ENCODE assay signal across 1 cellular context in the genomic region with DNA sequence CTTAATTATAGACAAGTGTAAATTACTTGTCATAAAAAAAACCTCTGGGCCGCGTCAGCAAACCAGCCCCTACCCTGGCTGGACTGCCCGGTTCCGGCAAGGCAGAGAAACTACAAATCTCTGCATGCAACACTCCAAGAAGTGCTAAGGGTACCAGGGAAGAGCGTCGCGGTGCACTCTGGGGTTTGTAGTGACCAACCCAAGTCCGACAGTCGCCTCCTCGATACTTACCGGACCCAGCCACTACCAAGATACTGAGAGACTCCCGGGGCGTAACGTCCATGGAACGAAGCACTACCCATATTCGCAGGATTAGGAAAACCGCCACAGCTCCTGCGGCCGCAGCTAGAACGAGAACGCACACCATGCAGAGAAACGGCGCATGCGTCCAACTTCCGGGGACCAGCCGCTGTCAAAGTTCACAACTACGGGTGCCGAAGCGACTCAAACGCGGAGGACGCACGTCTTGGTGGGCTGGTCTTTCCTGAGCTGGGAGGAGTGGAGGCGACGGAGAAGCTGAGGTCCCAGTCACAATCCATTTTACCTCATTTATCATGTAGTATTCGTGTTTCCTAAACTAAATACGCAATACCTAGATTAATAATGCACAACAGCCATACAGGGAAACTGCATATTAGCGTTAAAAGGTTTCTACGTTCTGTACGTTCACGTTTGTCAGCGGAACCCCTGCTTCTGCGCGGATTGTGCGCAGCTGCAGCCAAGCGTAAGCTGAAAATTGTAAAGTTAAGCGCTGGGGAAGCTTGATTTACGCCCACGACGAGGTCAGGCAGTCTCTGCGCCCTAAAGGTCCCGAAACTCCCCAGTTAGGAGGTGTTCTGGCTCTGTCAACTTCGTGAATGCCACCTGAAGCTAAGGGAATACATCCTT.
TF ChIP-seq lines count a peak whose summit lies in the region.

A gene with protein sequence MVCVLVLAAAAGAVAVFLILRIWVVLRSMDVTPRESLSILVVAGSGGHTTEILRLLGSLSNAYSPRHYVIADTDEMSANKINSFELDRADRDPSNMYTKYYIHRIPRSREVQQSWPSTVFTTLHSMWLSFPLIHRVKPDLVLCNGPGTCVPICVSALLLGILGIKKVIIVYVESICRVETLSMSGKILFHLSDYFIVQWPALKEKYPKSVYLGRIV (minus strand): TSS at position 420 of the 888 bp plus-strand sequence. CDS start 53 bp downstream, at position 367.

TF ChIP-seq in A549, 52 proteins besides CTCF, POLR2A, EP300 and RAD21 (continued from another document):
- TF ChIP-seq, protein P1, sequence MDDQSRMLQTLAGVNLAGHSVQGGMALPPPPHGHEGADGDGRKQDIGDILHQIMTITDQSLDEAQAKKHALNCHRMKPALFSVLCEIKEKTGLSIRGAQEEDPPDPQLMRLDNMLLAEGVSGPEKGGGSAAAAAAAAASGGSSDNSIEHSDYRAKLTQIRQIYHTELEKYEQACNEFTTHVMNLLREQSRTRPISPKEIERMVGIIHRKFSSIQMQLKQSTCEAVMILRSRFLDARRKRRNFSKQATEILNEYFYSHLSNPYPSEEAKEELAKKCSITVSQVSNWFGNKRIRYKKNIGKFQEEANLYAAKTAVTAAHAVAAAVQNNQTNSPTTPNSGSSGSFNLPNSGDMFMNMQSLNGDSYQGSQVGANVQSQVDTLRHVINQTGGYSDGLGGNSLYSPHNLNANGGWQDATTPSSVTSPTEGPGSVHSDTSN (IDR thresholded peaks at IDR 0.05): no peak
- no peak for TF ChIP-seq ESRRA (IDR thresholded peaks at IDR 0.05; ENCODE audit: borderline replicate concordance, low read length)
- TF ChIP-seq, protein P2, sequence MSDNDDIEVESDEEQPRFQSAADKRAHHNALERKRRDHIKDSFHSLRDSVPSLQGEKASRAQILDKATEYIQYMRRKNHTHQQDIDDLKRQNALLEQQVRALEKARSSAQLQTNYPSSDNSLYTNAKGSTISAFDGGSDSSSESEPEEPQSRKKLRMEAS (IDR thresholded peaks at IDR 0.05): peak; percentile 88
- no peak for TF ChIP-seq CBX2 (IDR thresholded peaks at IDR 0.05; ENCODE audit: borderline replicate concordance, low read depth)
- TF ChIP-seq, protein P3, sequence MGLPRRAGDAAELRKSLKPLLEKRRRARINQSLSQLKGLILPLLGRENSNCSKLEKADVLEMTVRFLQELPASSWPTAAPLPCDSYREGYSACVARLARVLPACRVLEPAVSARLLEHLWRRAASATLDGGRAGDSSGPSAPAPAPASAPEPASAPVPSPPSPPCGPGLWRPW (IDR thresholded peaks at IDR 0.05): no peak
- no peak for TF ChIP-seq TP53 (CRISPR knock-in tag; IDR thresholded peaks at IDR 0.05)
- TF ChIP-seq, protein P4, sequence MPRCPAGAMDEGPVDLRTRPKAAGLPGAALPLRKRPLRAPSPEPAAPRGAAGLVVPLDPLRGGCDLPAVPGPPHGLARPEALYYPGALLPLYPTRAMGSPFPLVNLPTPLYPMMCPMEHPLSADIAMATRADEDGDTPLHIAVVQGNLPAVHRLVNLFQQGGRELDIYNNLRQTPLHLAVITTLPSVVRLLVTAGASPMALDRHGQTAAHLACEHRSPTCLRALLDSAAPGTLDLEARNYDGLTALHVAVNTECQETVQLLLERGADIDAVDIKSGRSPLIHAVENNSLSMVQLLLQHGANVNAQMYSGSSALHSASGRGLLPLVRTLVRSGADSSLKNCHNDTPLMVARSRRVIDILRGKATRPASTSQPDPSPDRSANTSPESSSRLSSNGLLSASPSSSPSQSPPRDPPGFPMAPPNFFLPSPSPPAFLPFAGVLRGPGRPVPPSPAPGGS (IDR thresholded peaks at IDR 0.05): no peak
- TF ChIP-seq SMC3 (IDR thresholded peaks at IDR 0.05): peak; percentile 6; the same call in 1 of the 3 replicates
- TF ChIP-seq KDM5A (IDR thresholded peaks at IDR 0.05): no peak
- no peak for TF ChIP-seq NPAS2 (CRISPR knock-in tag; IDR thresholded peaks at IDR 0.05; ENCODE audit: borderline replicate concordance)
- no peak for TF ChIP-seq MAZ (IDR thresholded peaks at IDR 0.05; ENCODE audit: borderline replicate concordance, low read depth, low read length)
- TF ChIP-seq GATA3 (IDR thresholded peaks at IDR 0.05; ENCODE audit: borderline replicate concordance): no peak
- TF ChIP-seq JUN (IDR thresholded peaks at IDR 0.05): peak; percentile 28 to 55; a peak in 2 of 5 replicates
- TF ChIP-seq HOXB5 (CRISPR knock-in tag; IDR thresholded peaks at IDR 0.05): no peak
- no peak for TF ChIP-seq HOXA7 (CRISPR knock-in tag; IDR thresholded peaks at IDR 0.05)
